In the genomic region with DNA sequence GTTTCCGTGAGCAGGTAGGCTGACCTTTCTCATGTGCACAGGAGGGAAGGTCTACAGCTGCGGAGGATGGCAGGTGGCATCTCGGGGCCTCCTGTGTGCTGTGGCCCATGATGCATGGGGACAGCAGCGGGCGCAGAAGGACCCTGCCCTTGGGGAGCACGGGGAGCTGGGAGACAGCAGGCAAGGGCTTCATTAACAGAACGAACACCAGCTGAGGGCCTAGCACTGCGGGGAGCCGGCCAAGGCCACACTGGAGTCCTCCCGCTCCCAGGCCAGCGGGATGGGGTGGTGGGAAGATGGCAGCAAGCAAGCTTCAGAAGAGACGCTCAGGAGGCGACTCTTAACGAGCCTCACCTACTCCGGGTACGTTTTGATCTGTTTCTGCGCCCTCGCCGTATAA, we compare ENCODE assay signal across 27 cellular contexts.
"Had no signal": no experiment of that assay in that cellular context is flagged by ENCODE, and none has a peak within 500 bp of the region (broad histone marks: within the 10 kb centered on the region; RNA-seq: fewer than 3 reads in every experiment).

No MANE protein-coding gene starts in this region.

- H3K27me3 ChIP-seq: colonic mucosa, right atrium auricular region, transverse colon, uterus had no signal

- ATAC-seq: heart right ventricle; left colon; lower lobe of right lung; natural killer cell; stimulated activated memory B cell treated with anti-CD40 and anti-IgM and Interleukin-4, amounts not matched to agents 10 μg/mL and 1 μg/mL and 100 μg/mL, for 72 hours; stimulated activated naive CD8-positive, alpha-beta T cell treated with anti-CD3 and anti-CD28 coated beads, Interleukin-15, Interleukin-2, amounts not matched to agents 100 U/mL and 50 U/mL, for 24 hours; upper lobe of right lung had no signal

- H3K4me3 ChIP-seq: colonic mucosa, esophagus squamous epithelium, heart right ventricle, left ventricle myocardium inferior, lower lobe of right lung, prostate gland, right atrium auricular region, skin epidermis, spleen, transverse colon, upper lobe of right lung, uterus had no signal

- DNase-seq: colonic mucosa; dermis blood vessel endothelial cell; effector memory CD4-positive, alpha-beta T cell; erythroblast; esophagus squamous epithelium; foreskin melanocyte; glutamatergic neuron; heart right ventricle; hippocampal formation; kidney glomerular epithelial cell; left colon; left ventricle myocardium inferior; lower lobe of right lung; natural killer cell; spleen; stimulated activated CD4-positive, alpha-beta T cell treated with anti-CD3 and anti-CD28 coated beads, Interleukin-4, amount 100 ng/mL, for 4 hours; stimulated activated naive CD8-positive, alpha-beta T cell treated with anti-CD3 and anti-CD28 coated beads, Interleukin-15, Interleukin-2, amounts not matched to agents 100 U/mL and 50 U/mL, for 24 hours; substantia nigra; transverse colon; upper lobe of right lung; uterus had no signal

- H3K36me3 ChIP-seq: colonic mucosa, esophagus squamous epithelium, heart right ventricle, left ventricle myocardium inferior, lower lobe of right lung, neutrophil, prostate gland, right atrium auricular region, spleen, transverse colon, upper lobe of right lung, uterus had no signal

- H3K27ac Mint-ChIP-seq: natural killer cell; stimulated activated memory B cell treated with anti-CD40 and anti-IgM and Interleukin-4, amounts not matched to agents 10 μg/mL and 1 μg/mL and 100 μg/mL, for 72 hours had no signal

- H3K4me1 ChIP-seq: parathyroid adenoma, prostate gland, upper lobe of right lung had no signal

- H3K4me3 Mint-ChIP-seq: natural killer cell; stimulated activated memory B cell treated with anti-CD40 and anti-IgM and Interleukin-4, amounts not matched to agents 10 μg/mL and 1 μg/mL and 100 μg/mL, for 72 hours had no signal

- H3K9me3 ChIP-seq: colonic mucosa, esophagus squamous epithelium, heart right ventricle, left ventricle myocardium inferior, lower lobe of right lung, neutrophil, prostate gland, right atrium auricular region, spleen, transverse colon, upper lobe of right lung, uterus had no signal

- H3K36me3 Mint-ChIP-seq: natural killer cell had no signal

- H3K27ac ChIP-seq: colonic mucosa, esophagus squamous epithelium, heart right ventricle, left ventricle myocardium inferior, lower lobe of right lung, neutrophil, parathyroid adenoma, prostate gland, right atrium auricular region, skin epidermis, spleen, transverse colon, upper lobe of right lung, uterus had no signal

- H3K9me3 Mint-ChIP-seq: natural killer cell had no signal
